ENCODE assay signal across 27 cellular contexts in the genomic region with DNA sequence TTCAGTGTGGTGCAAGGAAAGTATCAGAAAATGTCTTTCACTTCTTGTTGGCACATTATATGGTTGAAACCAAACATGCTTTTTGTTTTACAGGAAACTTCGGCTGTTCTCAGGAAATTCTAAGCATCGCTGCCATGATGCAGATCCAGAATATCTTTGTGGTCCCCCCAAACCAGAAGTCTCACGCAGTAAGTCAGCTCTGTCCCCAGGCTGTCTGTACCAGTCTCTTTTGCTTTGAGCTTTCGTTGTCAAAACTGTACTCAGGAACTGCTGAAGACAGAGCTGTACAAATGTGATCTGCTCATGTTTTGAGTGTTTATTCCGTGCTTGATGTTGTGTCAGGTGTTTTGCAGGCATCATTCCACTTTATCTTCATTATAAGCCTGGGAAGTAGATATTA. TPM values are rescaled to one million over a fixed set of nuclear protein-coding genes. Genes with fewer than 3 reads are reported as not detected.
DNase-seq lines count a peak whose midpoint lies in the region; ATAC-seq, FAIRE-seq and TF ChIP-seq lines count a peak whose summit lies in the region.
"Had no signal": no experiment of that assay in that cellular context is flagged by ENCODE, and none has a peak within 500 bp of the region (broad histone marks: within the 10 kb centered on the region; RNA-seq: fewer than 3 reads in every experiment).

No MANE protein-coding gene starts in this region.

- no peaks in the 10 kb centered on the region for H3K4me1 ChIP-seq in GM23248 (ENCODE audit: insufficient read depth)
- H3K4me1 ChIP-seq: BLaER1 treated with 17β-estradiol and CSF1 and Interleukin-3, amounts not matched to agents 10 nM and 100 nM; breast epithelium; gastroesophageal sphincter; vagina had no signal

- 98 to 99% methylated on average over 5 of the region's 5 CpGs for WGBS in GM23248 (ENCODE audit: low coverage in 1 of 2, low lambda C conversion rate in 2 of 2, missing lambda C conversion rate in 2 of 2), 2 experiments

- H3K36me3 ChIP-seq in GM23248 (ENCODE audit: low read depth), result peaks cover 43% of the 10 kb centered on the region; the same call in 1 of the 2 replicates

- peaks cover 93% of the 10 kb centered on the region for H3K4me1 Mint-ChIP-seq in activated T-cell treated with anti-CD3 and anti-CD28 coated beads, Interleukin-2, amount 50 U/mL, for 72 hours (ENCODE audit: low read depth)
- H3K4me1 Mint-ChIP-seq: neural crest cell had no signal

- peak overlapping the region; percentile 27 to 30 for H3K4me3 Mint-ChIP-seq in activated T-cell treated with anti-CD3 and anti-CD28 coated beads, Interleukin-2, amount 50 U/mL, for 72 hours
- H3K4me3 Mint-ChIP-seq: H9, neural crest cell had no signal

- no peaks in the 10 kb centered on the region for H3K9me2 ChIP-seq in GM23248 (ENCODE audit: insufficient read depth)

- DNase-seq in GM10266 (ENCODE audit: extremely low spot score), result peak; percentile 24
- DNase-seq in activated T-cell treated with anti-CD3 and anti-CD28 coated beads, Interleukin-2, amount 50 U/mL, for 72 hours, result peak; percentile 44 to 51
- DNase-seq in RCC 7860 (ENCODE audit: low spot score), result no peak
- DNase-seq in GM23248, result no peak
- no peak for DNase-seq in pons (ENCODE audit: low spot score)
- DNase-seq: activated CD4-positive, CD25-positive, alpha-beta regulatory T cell; amniotic stem cell; Calu3; effector memory CD4-positive, alpha-beta T cell; H9; islet precursor cell; mucosa of descending colon; NCI-H1694 treated with DMSO at 0.1 percent for 48 hours; NCI-H2227 treated with DMSO at 0.1 percent for 48 hours; NCI-H82; OCI-M1 had no signal

- no peaks in the 10 kb centered on the region for H3K27me3 ChIP-seq in GM23248 (replicated peaks; ENCODE audit: insufficient read depth)
- H3K27me3 ChIP-seq: BLaER1 treated with 17β-estradiol and CSF1 and Interleukin-3, amounts not matched to agents 10 nM and 100 nM; breast epithelium; gastroesophageal sphincter; vagina had no signal

- H3K4me2 ChIP-seq in GM23248 (ENCODE audit: unreplicated experiment), result no peak overlapping the region
- H3K4me2 ChIP-seq: BLaER1 treated with 17β-estradiol and CSF1 and Interleukin-3, amounts not matched to agents 10 nM and 100 nM had no signal

- H2AFZ ChIP-seq in GM23248, result no peak overlapping the region

- peaks cover 20 to 32% of the 10 kb centered on the region in 2 donors for H3K36me3 Mint-ChIP-seq in activated T-cell treated with anti-CD3 and anti-CD28 coated beads, Interleukin-2, amount 50 U/mL, for 72 hours (ENCODE audit: insufficient read depth in 2 of 2)

- no peaks in the 10 kb centered on the region for H3K27me3 Mint-ChIP-seq in activated T-cell treated with anti-CD3 and anti-CD28 coated beads, Interleukin-2, amount 50 U/mL, for 72 hours (ENCODE audit: low read depth)
- H3K27me3 Mint-ChIP-seq: progenitor cell of endocrine pancreas had no signal

- H3F3A ChIP-seq in GM23248 (ENCODE audit: insufficient read depth), result no peaks in the 10 kb centered on the region

- no peak for TF ChIP-seq CTCF in GM10266 (IDR thresholded peaks at IDR 0.05; ENCODE audit: control insufficient read depth, insufficient read depth, low read depth, missing control alignments)

- no peak overlapping the region for H3K9ac ChIP-seq in GM23248
- H3K9ac ChIP-seq: BLaER1 treated with 17β-estradiol and CSF1 and Interleukin-3, amounts not matched to agents 10 nM and 100 nM had no signal

- ATAC-seq in GM19035 (IDR thresholded peaks at IDR 0.05; ENCODE audit: unreplicated experiment) (peak; percentile 58), HG02798 (IDR thresholded peaks at IDR 0.05; ENCODE audit: poor library complexity, unreplicated experiment) (peak; percentile 50), HG03460 (IDR thresholded peaks at IDR 0.05; ENCODE audit: unreplicated experiment) (no peak)
- ATAC-seq in activated T-cell treated with anti-CD3 and anti-CD28 coated beads, Interleukin-2, amount 50 U/mL, for 72 hours (replicated peaks in 1 of 2), result peak; percentile 77 to 84
- ATAC-seq: gastroesophageal sphincter, mucosa of descending colon, Right ventricle myocardium inferior had no signal

- peak overlapping the region; percentile 59 for H3K27ac Mint-ChIP-seq in activated T-cell treated with anti-CD3 and anti-CD28 coated beads, Interleukin-2, amount 50 U/mL, for 72 hours
- H3K27ac Mint-ChIP-seq: H9, progenitor cell of endocrine pancreas had no signal

- in situ Hi-C loops in GM23248 (cut with MboI), result no loop called here

- no peaks in the 10 kb centered on the region for H3K9me3 ChIP-seq in GM23248 (ENCODE audit: low read depth)
- H3K9me3 ChIP-seq: BLaER1 treated with 17β-estradiol and CSF1 and Interleukin-3, amounts not matched to agents 10 nM and 100 nM; breast epithelium; gastroesophageal sphincter; mucosa of descending colon; vagina had no signal

- no peak overlapping the region for H3K27ac ChIP-seq in GM23248
- H3K27ac ChIP-seq: BLaER1 treated with 17β-estradiol and CSF1 and Interleukin-3, amounts not matched to agents 10 nM and 100 nM; breast epithelium; vagina had no signal

- H3K4me3 ChIP-seq in GM23248, result no peak overlapping the region
- H3K4me3 ChIP-seq: BLaER1 treated with 17β-estradiol and CSF1 and Interleukin-3, amounts not matched to agents 10 nM and 100 nM; breast epithelium; gastroesophageal sphincter; mucosa of descending colon; vagina had no signal

- H3K79me2 ChIP-seq in GM23248 (ENCODE audit: insufficient read depth), result no peaks in the 10 kb centered on the region

- no peaks in the 10 kb centered on the region for H4K20me1 ChIP-seq in GM23248 (ENCODE audit: insufficient read depth)

- FAIRE-seq in RCC 7860 (lab: Jason Lieb, UNC), result no peak
- FAIRE-seq: colon had no signal

- H3K9me3 Mint-ChIP-seq in activated T-cell treated with anti-CD3 and anti-CD28 coated beads, Interleukin-2, amount 50 U/mL, for 72 hours, result peaks cover 0 to 1% of the 10 kb centered on the region in 2 donors
- H3K9me3 Mint-ChIP-seq: H9, neural crest cell had no signal

RNA-seq across cellular contexts. Expression of gene DHX35, which starts 59.6 kb away (rescaled TPM):
- 10 to 100 TPM in 1 of 2 donors, 1 to 10 TPM in 1; 9.4 to 14.2 TPM for total RNA-seq in activated T-cell treated with anti-CD3 and anti-CD28 coated beads, Interleukin-2, amount 50 U/mL, for 72 hours
- 10.7 and 17.1 TPM in 2 replicates for total RNA-seq in GM23248 (2014; rRNA removed; shearing (Covaris generic))
- polyA plus RNA-seq in GM23248 (2016; fragmentation: Nextera tagmentation; extraction: Ambion mirVana), result 3.4 and 4.5 TPM in 2 replicates

Comparison
In these comparisons a context has a peak if more than half of its experiments do, and no peak if none do; other contexts are left out.
1. DNase-seq: peak in GM10266 (single experiment) and activated T-cell treated with anti-CD3 and anti-CD28 coated beads, Interleukin-2, amount 50 U/mL, for 72 hours (2 of 2); none in RCC 7860 (single experiment), GM23248 (single experiment) and pons (single experiment).